In the genomic region with DNA sequence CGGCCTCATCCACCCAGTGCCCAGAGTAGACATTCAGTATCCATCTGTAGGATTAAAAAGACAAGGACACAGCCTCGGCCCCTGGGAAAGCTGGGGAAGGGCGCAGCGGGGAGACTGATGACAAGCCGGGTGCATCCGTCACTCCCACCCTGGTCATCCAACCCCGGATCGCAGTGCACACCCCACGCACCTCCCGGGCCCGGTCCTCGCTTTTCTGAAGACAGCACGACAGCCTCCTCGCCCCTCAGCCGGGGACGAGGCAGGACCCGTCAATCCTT, we compare ENCODE assay signal across 8 cellular contexts. TPM values are rescaled to one million over a fixed set of nuclear protein-coding genes. Genes with fewer than 3 reads are reported as not detected.
DNase-seq lines count a peak whose midpoint lies in the region; ATAC-seq, FAIRE-seq and TF ChIP-seq lines count a peak whose summit lies in the region.

No MANE protein-coding gene starts in this region.

- TF ChIP-seq CTCF in A549 (IDR thresholded peaks at IDR 0.05) (no peak), HEK293 (tag by site-specific recombination; IDR thresholded peaks at IDR 0.05) (no peak), fibroblast of pulmonary artery (IDR thresholded peaks at IDR 0.05; ENCODE audit: low read length, missing control alignments) (no peak), parathyroid adenoma (IDR thresholded peaks at IDR 0.05) (no peak)

- CTCF ChIA-PET in A549 (lab: Yijun Ruan, JAX): interaction anchor here (1.2 kb wide), 1 partner anchor 305 kb away, joined by 3 read pairs; no protein-coding TSS in a partner anchor
- CTCF ChIA-PET in HEK293 (lab: Yijun Ruan, JAX): interaction anchor here (1.7 kb wide), 1 partner anchor 27 kb away, joined by 3 read pairs; no protein-coding TSS in a partner anchor
- CTCF ChIA-PET in activated CD8-positive, alpha-beta T cell treated with anti-CD3 and anti-CD28 coated beads, Interleukin-2, amount 10 ng/mL, durations not matched to agents 7 days and 5 days (lab: Charles Lee): interaction anchor here (1.2 to 8.6 kb wide), 2 partner anchors 38 to 416 kb away, joined by 5 to 124 read pairs; no protein-coding TSS in a partner anchor

- FAIRE-seq in A549 (lab: Jason Lieb, UNC): no peak

- under 1% methylated on average over 17 of the region's 17 CpGs for WGBS in A549 (ENCODE audit: missing lambda C conversion rate)

- peaks cover 57% of the 10 kb centered on the region for H3K4me1 Mint-ChIP-seq in activated CD8-positive, alpha-beta T cell treated with anti-CD3 and anti-CD28 coated beads, Interleukin-2, amount 10 ng/mL, durations not matched to agents 7 days and 5 days (ENCODE audit: low read depth)

- POLR2A ChIA-PET in A549 (lab: Yijun Ruan, JAX): interaction anchor here (0.5 kb wide), 1 partner anchor 14 kb away, joined by 3 read pairs; no protein-coding TSS in a partner anchor
- POLR2A ChIA-PET in HEK293 (lab: Yijun Ruan, JAX): no interaction called here
- POLR2A ChIA-PET in activated CD8-positive, alpha-beta T cell treated with anti-CD3 and anti-CD28 coated beads, Interleukin-2, amount 10 ng/mL, durations not matched to agents 7 days and 5 days (lab: Charles Lee): interaction anchor here (0.7 kb wide), 1 partner anchor 36 kb away, joined by 3 read pairs; no protein-coding TSS in a partner anchor

- DNase-seq in A549 (ENCODE audit: low read depth in 1 of 2, low spot score in 1 of 2): peak; percentile 17 to 29
- DNase-seq in activated CD8-positive, alpha-beta T cell treated with anti-CD3 and anti-CD28 coated beads, Interleukin-2, amount 10 ng/mL, durations not matched to agents 7 days and 5 days: peak; percentile 45
- peak; percentile 11 for DNase-seq in fibroblast of pulmonary artery (ENCODE audit: low read depth)
- DNase-seq in GOT3 (lab: John Stamatoyannopoulos, UW): no peak
- no peak for DNase-seq in UCSD-AML1 (lab: John Stamatoyannopoulos, UW; ENCODE audit: unreplicated experiment)
- no peak for DNase-seq in NCI-H2107 (lab: John Stamatoyannopoulos, UW)

- ATAC-seq in A549: peak; percentile 8 to 35; a peak in 3 of 6 replicates
- ATAC-seq in activated CD8-positive, alpha-beta T cell treated with anti-CD3 and anti-CD28 coated beads, Interleukin-2, amount 10 ng/mL, durations not matched to agents 7 days and 5 days: no peak

- H3K4me1 ChIP-seq in A549: peaks cover 16% of the 10 kb centered on the region
- peaks cover 3% of the 10 kb centered on the region; the same call in 1 of the 2 replicates for H3K4me1 ChIP-seq in HEK293 (ENCODE audit: control insufficient read depth, insufficient read depth, low read length)
- peaks cover 4% of the 10 kb centered on the region for H3K4me1 ChIP-seq in parathyroid adenoma

- H3K4me3 ChIP-seq in A549 (peak overlapping the region; percentile 97), HEK293 (ENCODE audit: low read depth, low read length) (peak overlapping the region; percentile 93), fibroblast of pulmonary artery (replicated peaks; ENCODE audit: low read depth, low read length) (peak overlapping the region; percentile 94), parathyroid adenoma (ENCODE audit: low read depth, low read length) (peak overlapping the region; percentile 67)

- no peaks in the 10 kb centered on the region for H3K9me3 Mint-ChIP-seq in activated CD8-positive, alpha-beta T cell treated with anti-CD3 and anti-CD28 coated beads, Interleukin-2, amount 10 ng/mL, durations not matched to agents 7 days and 5 days (ENCODE audit: insufficient read depth)

- H3K27ac Mint-ChIP-seq in activated CD8-positive, alpha-beta T cell treated with anti-CD3 and anti-CD28 coated beads, Interleukin-2, amount 10 ng/mL, durations not matched to agents 7 days and 5 days: peak overlapping the region; percentile 94

- H3K9me3 ChIP-seq in A549 (no peaks in the 10 kb centered on the region), HEK293 (ENCODE audit: control insufficient read depth, insufficient read depth, low read depth, low read length) (no peaks in the 10 kb centered on the region), parathyroid adenoma (ENCODE audit: control insufficient read depth, low read length) (no peaks in the 10 kb centered on the region)

- no peak for TF ChIP-seq POLR2A in A549 (IDR thresholded peaks at IDR 0.05; ENCODE audit: low read length)

- H3K27me3 ChIP-seq in parathyroid adenoma (ENCODE audit: control insufficient read depth, insufficient read depth, low read length): no peaks in the 10 kb centered on the region

- peak overlapping the region; percentile 92 for H3K4me3 Mint-ChIP-seq in activated CD8-positive, alpha-beta T cell treated with anti-CD3 and anti-CD28 coated beads, Interleukin-2, amount 10 ng/mL, durations not matched to agents 7 days and 5 days

- no peaks in the 10 kb centered on the region for H3K27me3 Mint-ChIP-seq in activated CD8-positive, alpha-beta T cell treated with anti-CD3 and anti-CD28 coated beads, Interleukin-2, amount 10 ng/mL, durations not matched to agents 7 days and 5 days (ENCODE audit: low read depth)

- H3K79me2 ChIP-seq in parathyroid adenoma: no peaks in the 10 kb centered on the region

- H2AFZ ChIP-seq in parathyroid adenoma: peak overlapping the region; percentile 89

- H3K27ac ChIP-seq in A549 (peak overlapping the region; percentile 92 to 96), HEK293 (ENCODE audit: extremely low read depth, low read depth, low read length) (peak overlapping the region; percentile 11; the same call in 1 of the 2 replicates), parathyroid adenoma (peak overlapping the region; percentile 52)

- H3K36me3 Mint-ChIP-seq in activated CD8-positive, alpha-beta T cell treated with anti-CD3 and anti-CD28 coated beads, Interleukin-2, amount 10 ng/mL, durations not matched to agents 7 days and 5 days (ENCODE audit: low read depth): peaks cover 42% of the 10 kb centered on the region

- no peak for TF ChIP-seq EP300 in A549 (IDR thresholded peaks at IDR 0.05)

- H3K36me3 ChIP-seq in HEK293 (ENCODE audit: control insufficient read depth in 2 of 2, insufficient read depth in 1 of 2, low read length in 2 of 2) (peaks cover 0 to 5% of the 10 kb centered on the region in 2 experiments; a peak in 2 of 3 replicates), parathyroid adenoma (ENCODE audit: control insufficient read depth, insufficient read depth, low read length) (no peaks in the 10 kb centered on the region)

- TF ChIP-seq RAD21 in A549 (conservative IDR thresholded peaks at IDR 0.05 in 1 of 2, IDR thresholded peaks at IDR 0.05 in 1 of 2): no peak

- peak overlapping the region; percentile 85 for H3K4me2 ChIP-seq in A549
- peak overlapping the region; percentile 72 for H3K4me2 ChIP-seq in parathyroid adenoma (ENCODE audit: low read length)

- H3K9ac ChIP-seq in parathyroid adenoma: no peak overlapping the region

TF ChIP-seq in A549, 52 proteins besides CTCF, POLR2A, EP300 and RAD21:
- TF ChIP-seq HEYL (CRISPR knock-in tag; IDR thresholded peaks at IDR 0.05): no peak
- TF ChIP-seq, protein P1, sequence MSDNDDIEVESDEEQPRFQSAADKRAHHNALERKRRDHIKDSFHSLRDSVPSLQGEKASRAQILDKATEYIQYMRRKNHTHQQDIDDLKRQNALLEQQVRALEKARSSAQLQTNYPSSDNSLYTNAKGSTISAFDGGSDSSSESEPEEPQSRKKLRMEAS (IDR thresholded peaks at IDR 0.05): peak; percentile 30; the same call in 1 of the 2 replicates

TF ChIP-seq in HEK293, 187 proteins besides CTCF, POLR2A, EP300 and RAD21 (continues in another document):
- peak; percentile 14; the same call in 1 of the 2 replicates for TF ChIP-seq ZBTB48 (tag by site-specific recombination; IDR thresholded peaks at IDR 0.05)
- peak; percentile 69 for TF ChIP-seq ZBTB20 (tag by site-specific recombination; IDR thresholded peaks at IDR 0.05)
- TF ChIP-seq, protein P2, sequence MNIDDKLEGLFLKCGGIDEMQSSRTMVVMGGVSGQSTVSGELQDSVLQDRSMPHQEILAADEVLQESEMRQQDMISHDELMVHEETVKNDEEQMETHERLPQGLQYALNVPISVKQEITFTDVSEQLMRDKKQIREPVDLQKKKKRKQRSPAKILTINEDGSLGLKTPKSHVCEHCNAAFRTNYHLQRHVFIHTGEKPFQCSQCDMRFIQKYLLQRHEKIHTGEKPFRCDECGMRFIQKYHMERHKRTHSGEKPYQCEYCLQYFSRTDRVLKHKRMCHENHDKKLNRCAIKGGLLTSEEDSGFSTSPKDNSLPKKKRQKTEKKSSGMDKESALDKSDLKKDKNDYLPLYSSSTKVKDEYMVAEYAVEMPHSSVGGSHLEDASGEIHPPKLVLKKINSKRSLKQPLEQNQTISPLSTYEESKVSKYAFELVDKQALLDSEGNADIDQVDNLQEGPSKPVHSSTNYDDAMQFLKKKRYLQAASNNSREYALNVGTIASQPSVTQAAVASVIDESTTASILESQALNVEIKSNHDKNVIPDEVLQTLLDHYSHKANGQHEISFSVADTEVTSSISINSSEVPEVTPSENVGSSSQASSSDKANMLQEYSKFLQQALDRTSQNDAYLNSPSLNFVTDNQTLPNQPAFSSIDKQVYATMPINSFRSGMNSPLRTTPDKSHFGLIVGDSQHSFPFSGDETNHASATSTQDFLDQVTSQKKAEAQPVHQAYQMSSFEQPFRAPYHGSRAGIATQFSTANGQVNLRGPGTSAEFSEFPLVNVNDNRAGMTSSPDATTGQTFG (tag by site-specific recombination; IDR thresholded peaks at IDR 0.05; ENCODE audit: borderline replicate concordance): no peak
- TF ChIP-seq ZNF157 (tag by site-specific recombination; IDR thresholded peaks at IDR 0.05): no peak
- 0 out of 2 replicates have a peak, but pooled peaks have one; percentile 10 for TF ChIP-seq SP2 (tag by site-specific recombination; IDR thresholded peaks at IDR 0.05)
- TF ChIP-seq ZNF529 (tag by site-specific recombination; IDR thresholded peaks at IDR 0.05; ENCODE audit: insufficient replicate concordance): no peak
- no peak for TF ChIP-seq ZNF571 (tag by site-specific recombination; IDR thresholded peaks at IDR 0.05)
- TF ChIP-seq EGR2 (tag by site-specific recombination; IDR thresholded peaks at IDR 0.05; ENCODE audit: low read depth): peak; percentile 60

RNA-seq across cellular contexts. Expression of gene FCHSD2, which starts 1.1 kb away (rescaled TPM):
- polyA plus RNA-seq in A549 (2011; rRNA removed) (15.0 and 19.0 TPM in 2 replicates), A549 (2017; fragmentation: RNase III; extraction: RNeasy Plus Mini Kit Qiagen cat#74134 plus additional on column Dnase treatment) (9.4 to 10.5 TPM (median 10.5 TPM) in 3 replicates)
- 6.6 and 7.7 TPM in 2 replicates for polyA plus RNA-seq in A549 (2012; cell fraction: cytosol; rRNA removed)
- 7.0 and 9.3 TPM in 2 replicates for polyA plus RNA-seq in A549 (2012; cell fraction: nucleus; rRNA removed)
- polyA minus RNA-seq in A549 (2011; rRNA and poly(A)+ RNA removed): 8.8 and 9.8 TPM in 2 replicates
- 10 to 100 TPM; 49.6 to 51.8 TPM for total RNA-seq in activated CD8-positive, alpha-beta T cell treated with anti-CD3 and anti-CD28 coated beads, Interleukin-2, amount 10 ng/mL, durations not matched to agents 7 days and 5 days

Comparison
In these comparisons a context has a peak if more than half of its experiments do, and no peak if none do; other contexts are left out.
1. DNase-seq: peak in A549 (2 of 2), activated CD8-positive, alpha-beta T cell treated with anti-CD3 and anti-CD28 coated beads, Interleukin-2, amount 10 ng/mL, durations not matched to agents 7 days and 5 days (single experiment) and fibroblast of pulmonary artery (single experiment); none in GOT3 (single experiment), UCSD-AML1 (single experiment) and NCI-H2107 (single experiment).
2. H3K27ac ChIP-seq: peak in every context shown above with its lines; median percentile 94 in A549; 52 in parathyroid adenoma; 11 in HEK293.
3. Peak in every context shown above with its lines, with median percentiles within 50 percentile points of each other: H3K4me3 ChIP-seq.